In the genomic region with DNA sequence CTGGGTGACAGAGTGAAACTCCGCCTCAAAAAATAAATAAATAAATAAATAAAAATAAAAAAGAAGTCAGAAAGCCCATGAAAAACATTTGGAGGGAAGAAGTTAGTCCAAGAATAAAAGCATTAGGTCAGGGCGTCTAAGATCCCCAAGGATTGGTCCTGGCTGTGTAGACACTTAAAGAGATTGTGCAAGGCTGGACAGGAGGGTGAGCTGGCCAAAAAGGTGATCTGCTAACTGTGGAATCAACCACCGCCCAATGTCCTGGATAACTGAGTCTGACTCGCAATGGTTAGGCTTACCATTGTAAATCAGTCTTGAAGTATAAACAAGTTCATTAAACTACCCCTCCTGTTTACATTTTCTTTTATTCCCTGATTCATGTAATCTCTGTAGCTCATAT, we compare ENCODE assay signal across 1 cellular context.
TF ChIP-seq lines count a peak whose summit lies in the region.

No MANE protein-coding gene starts in this region.

TF ChIP-seq in SK-N-SH treated with all-trans-retinoic acid at 6 μM for 48 hours, 23 proteins besides CTCF, POLR2A, EP300 and RAD21 (continued from another document):
- TF ChIP-seq ZNF565 (CRISPR knock-in tag; conservative IDR thresholded peaks at IDR 0.05; ENCODE audit: low read depth) (no peak), BACH2 (CRISPR knock-in tag; IDR thresholded peaks at IDR 0.05; ENCODE audit: borderline replicate concordance) (no peak), TOX (CRISPR knock-in tag; IDR thresholded peaks at IDR 0.05; ENCODE audit: borderline replicate concordance) (no peak), PATZ1 (CRISPR knock-in tag; IDR thresholded peaks at IDR 0.05; ENCODE audit: borderline replicate concordance) (no peak), SNAI2 (CRISPR knock-in tag; IDR thresholded peaks at IDR 0.05) (no peak), ZC3H10 (CRISPR knock-in tag; IDR thresholded peaks at IDR 0.05) (no peak), ESRRG (CRISPR knock-in tag; IDR thresholded peaks at IDR 0.05) (no peak), CSDC2 (CRISPR knock-in tag; IDR thresholded peaks at IDR 0.05) (no peak), ARNTL (CRISPR knock-in tag; IDR thresholded peaks at IDR 0.05; ENCODE audit: borderline replicate concordance, low read depth) (no peak), CREB5 (CRISPR knock-in tag; IDR thresholded peaks at IDR 0.05; ENCODE audit: low read depth) (no peak)
- TF ChIP-seq, protein P1, sequence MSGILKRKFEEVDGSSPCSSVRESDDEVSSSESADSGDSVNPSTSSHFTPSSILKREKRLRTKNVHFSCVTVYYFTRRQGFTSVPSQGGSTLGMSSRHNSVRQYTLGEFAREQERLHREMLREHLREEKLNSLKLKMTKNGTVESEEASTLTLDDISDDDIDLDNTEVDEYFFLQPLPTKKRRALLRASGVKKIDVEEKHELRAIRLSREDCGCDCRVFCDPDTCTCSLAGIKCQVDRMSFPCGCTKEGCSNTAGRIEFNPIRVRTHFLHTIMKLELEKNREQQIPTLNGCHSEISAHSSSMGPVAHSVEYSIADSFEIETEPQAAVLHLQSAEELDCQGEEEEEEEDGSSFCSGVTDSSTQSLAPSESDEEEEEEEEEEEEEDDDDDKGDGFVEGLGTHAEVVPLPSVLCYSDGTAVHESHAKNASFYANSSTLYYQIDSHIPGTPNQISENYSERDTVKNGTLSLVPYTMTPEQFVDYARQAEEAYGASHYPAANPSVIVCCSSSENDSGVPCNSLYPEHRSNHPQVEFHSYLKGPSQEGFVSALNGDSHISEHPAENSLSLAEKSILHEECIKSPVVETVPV (CRISPR knock-in tag; IDR thresholded peaks at IDR 0.05) = no peak
